Comparison of ENCODE assay signal across 8 cellular contexts in genomic region chr18:32091724-32092421, GRCh38. TPM values are rescaled to one million over a fixed set of nuclear protein-coding genes. Genes with fewer than 3 reads are reported as not detected.
DNase-seq lines count a peak whose midpoint lies in the region; ATAC-seq and TF ChIP-seq lines count a peak whose summit lies in the region.

Gene RNF138, plus strand, starts transcription at chr18:32091874. Its CDS starts 903 bp downstream, at chr18:32092777.

- peak within 1 kb of the TSS; percentile 96 for H3K4me3 Mint-ChIP-seq in activated naive CD8-positive, alpha-beta T cell treated with anti-CD3 and anti-CD28 coated beads, Interleukin-2, amount 10 ng/mL, durations not matched to agents 7 days and 5 days

- DNase-seq in GM12864 (ENCODE audit: low read depth) (peak; percentile 68), NCI-H128 (lab: John Stamatoyannopoulos, UW; ENCODE audit: unreplicated experiment) (peak; percentile 85), Right ventricle myocardium superior (peak; percentile 93), trophoblast cell (peak; percentile 80 to 88), tibial nerve (ENCODE audit: low spot score in 2 of 2) (peak; percentile 76 to 80)
- DNase-seq in activated naive CD8-positive, alpha-beta T cell treated with anti-CD3 and anti-CD28 coated beads, Interleukin-2, amount 10 ng/mL, durations not matched to agents 7 days and 5 days, result peak; percentile 89

- H3K4me2 ChIP-seq in SU-DHL-6 (ENCODE audit: low read depth, low read length, poor library complexity, severe bottlenecking), result peak within 1 kb of the TSS; percentile 96
- H3K4me2 ChIP-seq in trophoblast cell (ENCODE audit: low read length), result peak within 1 kb of the TSS; percentile 93

- H3K9me2 ChIP-seq in SU-DHL-6 (replicated peaks; ENCODE audit: insufficient read depth, low read length), result no peaks in the 10 kb centered on the region

- TF ChIP-seq POLR2A in tibial nerve (IDR thresholded peaks at IDR 0.05), result peak in 1 of 2 donors; percentile 59

- H3K27ac Mint-ChIP-seq in activated naive CD8-positive, alpha-beta T cell treated with anti-CD3 and anti-CD28 coated beads, Interleukin-2, amount 10 ng/mL, durations not matched to agents 7 days and 5 days, result peak within 1 kb of the TSS; percentile 96

- H3K4ac ChIP-seq in trophoblast cell (ENCODE audit: low read depth, low read length), result peak within 1 kb of the TSS; percentile 56

- peak within 1 kb of the TSS; percentile 89 for H4K12ac ChIP-seq in trophoblast cell (ENCODE audit: low read depth, low read length)

- H3K36me3 ChIP-seq in SU-DHL-6 (ENCODE audit: low read length) (peaks cover 15% of the 10 kb centered on the region), trophoblast cell (ENCODE audit: control insufficient read depth in 1 of 2, insufficient read depth in 2 of 2, low read length in 2 of 2) (no peaks in the 10 kb centered on the region), tibial nerve (no peaks in the 10 kb centered on the region)

- H3K9ac ChIP-seq in SU-DHL-6 (ENCODE audit: low read length), result peak within 1 kb of the TSS; percentile 94
- H3K9ac ChIP-seq in trophoblast cell (ENCODE audit: low read length), result peak within 1 kb of the TSS; percentile 82

- peak within 1 kb of the TSS; percentile 99 for H4K8ac ChIP-seq in trophoblast cell (ENCODE audit: low read depth, low read length)

- H3K27ac ChIP-seq in SU-DHL-6 (ENCODE audit: low read depth, low read length) (peak within 1 kb of the TSS; percentile 89), trophoblast cell (ENCODE audit: low read depth, low read length) (peak within 1 kb of the TSS; percentile 89), tibial nerve (peak within 1 kb of the TSS; percentile 99 to 100 (median 100))

- TF ChIP-seq CTCF in GM12864 (IDR thresholded peaks at IDR 0.05; ENCODE audit: low read depth, low read length, missing control alignments) (no peak), SU-DHL-6 (IDR thresholded peaks at IDR 0.05; ENCODE audit: insufficient read depth, low read length, poor library complexity, severe bottlenecking) (no peak), tibial nerve (IDR thresholded peaks at IDR 0.05) (no peak)

- H3K27me3 Mint-ChIP-seq in activated naive CD8-positive, alpha-beta T cell treated with anti-CD3 and anti-CD28 coated beads, Interleukin-2, amount 10 ng/mL, durations not matched to agents 7 days and 5 days, result no peaks in the 10 kb centered on the region

- POLR2A ChIA-PET in activated naive CD8-positive, alpha-beta T cell treated with anti-CD3 and anti-CD28 coated beads, Interleukin-2, amount 10 ng/mL, durations not matched to agents 7 days and 5 days (lab: Charles Lee), result interaction anchor here (0.6 to 3.3 kb wide), 18 partner anchors 13 to 172 kb away, joined by 3 to 114 read pairs (median 5); partner anchors contain the start of genes RNF125 and TRAPPC8

- H3K4me3 ChIP-seq in GM12864 (ENCODE audit: low read depth, low read length) (peak within 1 kb of the TSS; percentile 95), SU-DHL-6 (ENCODE audit: insufficient read depth, low read length, poor library complexity, severe bottlenecking) (peak within 1 kb of the TSS; percentile 94), trophoblast cell (ENCODE audit: low read depth, low read length) (peak within 1 kb of the TSS; percentile 98), tibial nerve (peak within 1 kb of the TSS; percentile 73 to 89 (median 82))

- no peaks in the 10 kb centered on the region for H3K27me3 ChIP-seq in SU-DHL-6 (ENCODE audit: low read length)
- H3K27me3 ChIP-seq in trophoblast cell (ENCODE audit: insufficient read depth, low read length), result no peaks in the 10 kb centered on the region
- no peaks in the 10 kb centered on the region for H3K27me3 ChIP-seq in tibial nerve

- H3K4me1 Mint-ChIP-seq in activated naive CD8-positive, alpha-beta T cell treated with anti-CD3 and anti-CD28 coated beads, Interleukin-2, amount 10 ng/mL, durations not matched to agents 7 days and 5 days, result peaks cover 42% of the 10 kb centered on the region

- no peaks in the 10 kb centered on the region for H3K9me3 ChIP-seq in SU-DHL-6 (ENCODE audit: insufficient read depth, low read length)
- H3K9me3 ChIP-seq in trophoblast cell (ENCODE audit: insufficient read depth, low read depth, low read length), result no peaks in the 10 kb centered on the region
- H3K9me3 ChIP-seq in tibial nerve, result no peaks in the 10 kb centered on the region

- no peaks in the 10 kb centered on the region for H3K9me3 Mint-ChIP-seq in activated naive CD8-positive, alpha-beta T cell treated with anti-CD3 and anti-CD28 coated beads, Interleukin-2, amount 10 ng/mL, durations not matched to agents 7 days and 5 days

- TF ChIP-seq EP300 in tibial nerve (IDR thresholded peaks at IDR 0.05), result peak in 1 of 2 donors; percentile 91

- peak within 1 kb of the TSS; percentile 68 for H2BK120ac ChIP-seq in trophoblast cell (ENCODE audit: insufficient read depth, low read length, poor library complexity)

- peaks cover 19% of the 10 kb centered on the region for H3F3A ChIP-seq in SU-DHL-6 (ENCODE audit: insufficient read depth)

- intact Hi-C loops in Right ventricle myocardium superior (cut with DNase I), result no loop called here

- H3K79me2 ChIP-seq in SU-DHL-6 (ENCODE audit: insufficient read depth, low read length) (peaks cover 44% of the 10 kb centered on the region), trophoblast cell (ENCODE audit: control insufficient read depth, insufficient read depth, low read length, poor library complexity) (peaks cover 12% of the 10 kb centered on the region)

- no peak within 1 kb of the TSS for H3K23ac ChIP-seq in trophoblast cell (ENCODE audit: low read length)

- H3K18ac ChIP-seq in trophoblast cell (ENCODE audit: low read length), result peak within 1 kb of the TSS; percentile 63

- H2BK5ac ChIP-seq in trophoblast cell (ENCODE audit: low read depth, low read length, poor library complexity), result peak within 1 kb of the TSS; percentile 77

- ATAC-seq in HG02678 (IDR thresholded peaks at IDR 0.05; ENCODE audit: unreplicated experiment) (peak; percentile 54), Right ventricle myocardium superior (ENCODE audit: poor library complexity) (peak; percentile 81)
- peak; percentile 59 for ATAC-seq in activated naive CD8-positive, alpha-beta T cell treated with anti-CD3 and anti-CD28 coated beads, Interleukin-2, amount 10 ng/mL, durations not matched to agents 7 days and 5 days (ENCODE audit: low read depth)

- H3K14ac ChIP-seq in trophoblast cell (ENCODE audit: low read length), result peak within 1 kb of the TSS; percentile 50

- peaks cover 13% of the 10 kb centered on the region for H3K79me1 ChIP-seq in trophoblast cell (ENCODE audit: low read length)

- H2AK5ac ChIP-seq in trophoblast cell (ENCODE audit: low read length), result no peak within 1 kb of the TSS

- peaks cover 38% of the 10 kb centered on the region for H3K36me3 Mint-ChIP-seq in activated naive CD8-positive, alpha-beta T cell treated with anti-CD3 and anti-CD28 coated beads, Interleukin-2, amount 10 ng/mL, durations not matched to agents 7 days and 5 days

- H4K20me1 ChIP-seq in SU-DHL-6 (ENCODE audit: low read depth, low read length), result peaks cover 33% of the 10 kb centered on the region

- peak within 1 kb of the TSS; percentile 0 for H2BK12ac ChIP-seq in trophoblast cell (ENCODE audit: low read length)

- peak within 1 kb of the TSS; percentile 45 for H4K91ac ChIP-seq in trophoblast cell (ENCODE audit: low read depth, low read length)

- WGBS in trophoblast cell (ENCODE audit: extremely low coverage, insufficient coverage, insufficient read length), result no CpG with 5 or more reads among the region's 75 CpGs
- WGBS in tibial nerve, 2 donors, result 1% methylated on average over 46 to 66 of the region's 75 CpGs

- H2AFZ ChIP-seq in SU-DHL-6 (ENCODE audit: low read depth, low read length, severe bottlenecking), result peak within 1 kb of the TSS; percentile 90
- H2AFZ ChIP-seq in trophoblast cell (ENCODE audit: insufficient read depth, low read length, poor library complexity), result peak within 1 kb of the TSS; percentile 86

- no peaks in the 10 kb centered on the region for H3K4me1 ChIP-seq in trophoblast cell (ENCODE audit: control insufficient read depth in 1 of 2, insufficient read depth in 2 of 2, low read length in 2 of 2)
- H3K4me1 ChIP-seq in tibial nerve, result peaks cover 0 to 40% (median 21%) of the 10 kb centered on the region in 4 donors

RNA-seq across cellular contexts. Expression of gene RNF138, which starts in this region (rescaled TPM):
- total RNA-seq in activated naive CD8-positive, alpha-beta T cell treated with anti-CD3 and anti-CD28 coated beads, Interleukin-2, amount 10 ng/mL, durations not matched to agents 7 days and 5 days, result 10 to 100 TPM; 83.6 to 86.7 TPM
- total RNA-seq in Right ventricle myocardium superior, result 8.9 TPM
- 7.7 and 9.1 TPM in 2 replicates for polyA plus RNA-seq in trophoblast cell (2013)
- 10 to 100 TPM in 2 of 4 donors, 1 to 10 TPM in 2; 7.8 to 31.5 (median 15.1) TPM for total RNA-seq in tibial nerve

Comparison
In these comparisons a context has a peak if more than half of its experiments do, and no peak if none do; other contexts are left out.
1. Peak in every context shown above with its lines: DNase-seq, ATAC-seq, H3K4me3 ChIP-seq and H3K27ac ChIP-seq.